In the genomic region with DNA sequence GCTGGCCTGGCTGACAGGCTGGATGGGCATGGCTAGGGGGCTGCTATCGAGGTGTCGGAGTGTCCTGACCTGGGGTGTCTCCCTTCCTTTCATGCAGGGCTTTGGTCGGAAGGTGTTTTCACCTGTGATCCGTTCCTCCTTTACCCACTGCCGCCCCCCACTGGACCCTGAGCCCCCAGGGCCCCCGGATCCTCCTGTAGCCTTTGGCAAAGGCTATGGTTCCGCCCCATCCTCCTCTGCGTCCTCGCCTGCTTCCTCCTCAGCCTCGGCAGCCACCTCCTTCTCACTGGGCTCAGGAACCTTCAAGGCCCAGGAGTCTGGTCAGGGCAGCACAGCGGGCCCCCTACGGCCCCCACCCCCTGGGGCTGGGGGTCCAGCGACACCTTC, we compare ENCODE assay signal across 21 cellular contexts. TPM values are rescaled to one million over a fixed set of nuclear protein-coding genes. Genes with fewer than 3 reads are reported as not detected.
"Had no signal": no experiment of that assay in that cellular context is flagged by ENCODE, and none has a peak within 500 bp of the region (broad histone marks: within the 10 kb centered on the region; RNA-seq: fewer than 3 reads in every experiment).

No MANE protein-coding gene starts in this region.

- H3K9me3 ChIP-seq: left lung, lower lobe of right lung, neutrophil, right atrium auricular region, right lobe of liver, stomach, testis, thyroid gland, transverse colon, upper lobe of left lung, vagina had no signal

- H3K27ac ChIP-seq: left lung, lower lobe of right lung, neutrophil, parathyroid adenoma, right atrium auricular region, right lobe of liver, testis, thyroid gland, transverse colon, upper lobe of left lung, vagina had no signal

- H3K4me3 ChIP-seq: left lung, lower lobe of right lung, right atrium auricular region, right lobe of liver, skin epidermis, stomach, testis, thyroid gland, transverse colon, upper lobe of left lung, vagina had no signal

- DNase-seq: left colon, lower lobe of right lung, mammary epithelial cell, occipital lobe, stomach, testis, thyroid gland, transverse colon had no signal

- H3K9ac ChIP-seq: parathyroid adenoma had no signal

- H3K27me3 ChIP-seq: left lung, neutrophil, right atrium auricular region, right lobe of liver, stomach, testis, thyroid gland, transverse colon, upper lobe of left lung, vagina had no signal

- FAIRE-seq: keratinocyte had no signal

RNA-seq across cellular contexts. Expression of gene PRR19, which starts 11.8 kb away (rescaled TPM):
- total RNA-seq: stomach, urinary bladder, vagina had no signal

RNA-seq across cellular contexts. Expression of gene TMEM145, which starts 23.0 kb away (rescaled TPM):
- total RNA-seq: lower lobe of right lung; naive thymus-derived CD8-positive, alpha-beta T cell; pulmonary artery endothelial cell; renal cortical epithelial cell; transverse colon; urinary bladder; vagina had no signal
- polyA plus RNA-seq: keratinocyte; naive thymus-derived CD8-positive, alpha-beta T cell had no signal
